8 cellular contexts compared by ENCODE assay signal in the genomic region with DNA sequence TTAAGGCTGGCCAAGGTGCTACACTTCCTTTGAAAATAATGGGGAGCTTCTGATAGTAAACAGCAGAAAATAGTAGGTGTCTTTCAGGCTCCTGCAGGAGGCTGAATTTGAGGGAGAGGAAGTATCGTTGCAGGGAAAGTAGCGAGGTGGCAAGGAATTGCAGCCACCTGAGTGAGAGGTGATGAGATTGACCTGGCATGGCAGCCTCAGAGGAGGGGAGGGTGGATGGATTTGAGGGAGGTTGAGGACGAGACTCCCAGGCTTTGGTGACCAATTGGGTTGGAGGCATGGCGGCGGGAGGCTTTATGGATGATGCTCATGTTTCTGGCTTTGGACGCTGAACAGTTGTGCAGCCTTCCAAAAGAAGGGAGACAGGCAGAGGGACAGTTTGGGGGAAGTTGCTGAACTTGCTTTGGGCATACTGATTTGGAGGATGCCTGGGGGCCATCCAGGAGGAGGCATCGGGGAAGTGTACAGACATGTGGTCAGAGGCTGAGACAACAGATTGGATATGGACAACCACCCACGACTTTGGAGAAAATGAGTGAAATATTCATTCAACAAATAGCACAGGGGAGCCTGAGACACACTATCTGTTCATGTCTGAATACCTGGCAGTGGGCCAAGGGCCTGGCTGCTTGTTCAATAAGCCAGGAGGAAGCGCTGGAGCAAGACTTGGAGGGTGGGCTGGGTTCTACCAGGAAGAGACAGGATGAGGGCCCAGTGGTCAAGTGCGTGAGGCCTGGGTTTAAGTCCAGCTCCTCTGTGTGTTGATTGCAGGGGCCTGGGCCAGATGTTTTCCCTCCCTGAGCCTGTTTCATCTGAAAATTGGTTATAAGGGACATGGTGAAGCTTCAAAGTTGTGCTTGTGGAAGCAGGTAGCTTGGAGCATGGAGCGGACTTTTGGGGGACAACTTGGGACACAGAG.
DNase-seq lines count a peak whose midpoint lies in the region; ATAC-seq, FAIRE-seq and TF ChIP-seq lines count a peak whose summit lies in the region.

No MANE protein-coding gene starts in this region.

- FAIRE-seq in HTR-8/SVneo (lab: Jason Lieb, UNC), result no peak

- peak overlapping the region; percentile 26 to 35 for H3K9ac ChIP-seq in duodenal mucosa (ENCODE audit: low read depth in 1 of 2, low read length in 2 of 2)

- TF ChIP-seq CTCF in foreskin keratinocyte (conservative IDR thresholded peaks at IDR 0.05), result no peak

- H3K27me3 ChIP-seq in duodenal mucosa (ENCODE audit: control insufficient read depth in 1 of 2, insufficient read depth in 2 of 2, low read length in 2 of 2) (no peaks in the 10 kb centered on the region), muscle layer of duodenum (ENCODE audit: low read depth, low read length) (no peaks in the 10 kb centered on the region), foreskin keratinocyte (peaks cover 5% of the 10 kb centered on the region)

- ATAC-seq in HG02798 (IDR thresholded peaks at IDR 0.05; ENCODE audit: poor library complexity, unreplicated experiment), result no peak
- ATAC-seq in foreskin keratinocyte, result no peak
- ATAC-seq in GM21528 (IDR thresholded peaks at IDR 0.05; ENCODE audit: low FRiP score, unreplicated experiment), result no peak

- H3K4me1 ChIP-seq in duodenal mucosa (ENCODE audit: control insufficient read depth in 1 of 2, insufficient read depth in 2 of 2, low read length in 2 of 2) (peaks cover 37 to 44% of the 10 kb centered on the region in 2 donors), muscle layer of duodenum (ENCODE audit: control insufficient read depth in 1 of 2, insufficient read depth in 2 of 2, low read length in 2 of 2) (peaks cover 13 to 29% of the 10 kb centered on the region in 2 donors), foreskin keratinocyte (peaks cover under 1% of the 10 kb centered on the region)

- peak; percentile 53 for DNase-seq in AG20443 (ENCODE audit: low spot score)
- DNase-seq in NCI-H345 (lab: John Stamatoyannopoulos, UW), result peak; percentile 85
- no peak for DNase-seq in foreskin keratinocyte
- no peak for DNase-seq in HTR-8/SVneo (ENCODE audit: insufficient read length, low spot score)

- no peaks in the 10 kb centered on the region for H3K36me3 ChIP-seq in duodenal mucosa (ENCODE audit: control insufficient read depth in 1 of 2, insufficient read depth in 2 of 2, low read length in 2 of 2)
- no peaks in the 10 kb centered on the region for H3K36me3 ChIP-seq in muscle layer of duodenum (ENCODE audit: control insufficient read depth in 1 of 2, insufficient read depth in 2 of 2, low read length in 2 of 2)

- H3K9me3 ChIP-seq in duodenal mucosa (ENCODE audit: control insufficient read depth in 1 of 2, low read length in 2 of 2) (no peaks in the 10 kb centered on the region), muscle layer of duodenum (ENCODE audit: control insufficient read depth in 1 of 2, low read length in 2 of 2) (no peaks in the 10 kb centered on the region)

- no peak overlapping the region for H3K4me3 ChIP-seq in duodenal mucosa (ENCODE audit: low read depth in 1 of 2, low read length in 2 of 2)
- H3K4me3 ChIP-seq in muscle layer of duodenum (ENCODE audit: low read depth in 1 of 2, low read length in 2 of 2), result peak overlapping the region in 1 of 2 donors; percentile 38

- H3K27ac ChIP-seq in duodenal mucosa (ENCODE audit: low read depth, low read length), result peak overlapping the region; percentile 54
- H3K27ac ChIP-seq in muscle layer of duodenum (ENCODE audit: low read length), result peak overlapping the region; percentile 88
- no peak overlapping the region for H3K27ac ChIP-seq in foreskin keratinocyte

Comparison
In these comparisons a context has a peak if more than half of its experiments do, and no peak if none do; other contexts are left out.
1. DNase-seq: peak in AG20443 (single experiment) and NCI-H345 (single experiment); none in foreskin keratinocyte (0 of 2) and HTR-8/SVneo (single experiment).